1 cellular context compared by ENCODE assay signal in the genomic region with DNA sequence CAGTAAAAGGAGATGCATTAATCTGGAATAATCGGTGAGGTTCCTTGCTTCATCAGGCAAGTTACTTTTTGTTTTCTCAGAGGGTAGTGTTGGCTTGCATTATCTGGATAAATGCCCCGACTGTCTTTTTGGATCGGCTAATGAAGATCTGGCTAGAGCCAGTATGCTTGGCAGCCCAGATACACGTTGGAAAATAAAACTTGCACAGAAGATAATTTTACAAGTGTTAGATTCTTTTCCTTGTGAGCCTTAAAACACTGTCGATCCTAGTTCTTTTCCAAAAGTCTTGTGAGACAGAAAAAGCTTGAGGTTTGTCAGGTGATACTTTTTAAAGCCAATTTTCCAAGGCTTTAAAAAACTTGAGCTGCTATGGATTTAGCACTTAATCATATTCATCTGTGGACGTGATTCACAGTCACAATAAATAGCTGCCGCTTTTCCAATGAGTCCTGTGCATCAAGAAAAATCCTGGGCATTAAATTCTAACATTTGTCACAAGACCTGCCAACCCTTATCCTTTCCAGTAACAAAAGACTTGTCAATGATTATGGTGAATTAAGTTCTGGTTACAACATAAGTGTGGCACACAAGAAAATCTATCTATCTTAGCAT.
TF ChIP-seq lines count a peak whose summit lies in the region.

No MANE protein-coding gene starts in this region.

TF ChIP-seq in neural cell, 6 proteins besides CTCF, POLR2A, EP300 and RAD21:
- TF ChIP-seq TAF1 (IDR thresholded peaks at IDR 0.05; ENCODE audit: low read depth) (no peak), SMC3 (conservative IDR thresholded peaks at IDR 0.05; ENCODE audit: poor library complexity) (no peak), POLR2AphosphoS5 (IDR thresholded peaks at IDR 0.05) (no peak), MXI1 (conservative IDR thresholded peaks at IDR 0.05; ENCODE audit: poor library complexity, severe bottlenecking) (no peak), EZH2 (IDR thresholded peaks at IDR 0.05; ENCODE audit: borderline replicate concordance, insufficient read depth, low read length, poor library complexity, severe bottlenecking) (no peak)
- TF ChIP-seq, protein P1, sequence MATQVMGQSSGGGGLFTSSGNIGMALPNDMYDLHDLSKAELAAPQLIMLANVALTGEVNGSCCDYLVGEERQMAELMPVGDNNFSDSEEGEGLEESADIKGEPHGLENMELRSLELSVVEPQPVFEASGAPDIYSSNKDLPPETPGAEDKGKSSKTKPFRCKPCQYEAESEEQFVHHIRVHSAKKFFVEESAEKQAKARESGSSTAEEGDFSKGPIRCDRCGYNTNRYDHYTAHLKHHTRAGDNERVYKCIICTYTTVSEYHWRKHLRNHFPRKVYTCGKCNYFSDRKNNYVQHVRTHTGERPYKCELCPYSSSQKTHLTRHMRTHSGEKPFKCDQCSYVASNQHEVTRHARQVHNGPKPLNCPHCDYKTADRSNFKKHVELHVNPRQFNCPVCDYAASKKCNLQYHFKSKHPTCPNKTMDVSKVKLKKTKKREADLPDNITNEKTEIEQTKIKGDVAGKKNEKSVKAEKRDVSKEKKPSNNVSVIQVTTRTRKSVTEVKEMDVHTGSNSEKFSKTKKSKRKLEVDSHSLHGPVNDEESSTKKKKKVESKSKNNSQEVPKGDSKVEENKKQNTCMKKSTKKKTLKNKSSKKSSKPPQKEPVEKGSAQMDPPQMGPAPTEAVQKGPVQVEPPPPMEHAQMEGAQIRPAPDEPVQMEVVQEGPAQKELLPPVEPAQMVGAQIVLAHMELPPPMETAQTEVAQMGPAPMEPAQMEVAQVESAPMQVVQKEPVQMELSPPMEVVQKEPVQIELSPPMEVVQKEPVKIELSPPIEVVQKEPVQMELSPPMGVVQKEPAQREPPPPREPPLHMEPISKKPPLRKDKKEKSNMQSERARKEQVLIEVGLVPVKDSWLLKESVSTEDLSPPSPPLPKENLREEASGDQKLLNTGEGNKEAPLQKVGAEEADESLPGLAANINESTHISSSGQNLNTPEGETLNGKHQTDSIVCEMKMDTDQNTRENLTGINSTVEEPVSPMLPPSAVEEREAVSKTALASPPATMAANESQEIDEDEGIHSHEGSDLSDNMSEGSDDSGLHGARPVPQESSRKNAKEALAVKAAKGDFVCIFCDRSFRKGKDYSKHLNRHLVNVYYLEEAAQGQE (IDR thresholded peaks at IDR 0.05; ENCODE audit: borderline replicate concordance) = no peak
